1 cellular context compared by ENCODE assay signal in genomic region chr2:170928824-170929685, GRCh38.
A peak's percentile ranks its signal among the peaks of the same experiment; 100 is the strongest.
TF ChIP-seq lines count a peak whose summit lies in the region.

Gene GORASP2, plus strand, starts transcription at chr2:170929253. Its CDS starts 88 bp downstream, at chr2:170929341.

TF ChIP-seq in HepG2, 621 proteins besides CTCF, POLR2A, EP300 and RAD21 (continued from another document and continues in another):
- peak; percentile 20 for TF ChIP-seq DZIP1 (CRISPR knock-in tag; IDR thresholded peaks at IDR 0.05)
- TF ChIP-seq ZMYM4 (CRISPR knock-in tag; IDR thresholded peaks at IDR 0.05): peak; percentile 100
- TF ChIP-seq XRCC5 (optimal IDR thresholded peaks at IDR 0.05; ENCODE audit: low read length): peak; percentile 100
- no peak for TF ChIP-seq CAMTA2 (CRISPR knock-in tag; IDR thresholded peaks at IDR 0.05; ENCODE audit: borderline replicate concordance)
- peak; percentile 90 for TF ChIP-seq HOMEZ (CRISPR knock-in tag; IDR thresholded peaks at IDR 0.05; ENCODE audit: low read depth)
- peak; percentile 49 for TF ChIP-seq AGO1 (IDR thresholded peaks at IDR 0.05; ENCODE audit: low read depth, low read length, poor library complexity, severe bottlenecking)
- TF ChIP-seq FOXA3 (CRISPR knock-in tag; IDR thresholded peaks at IDR 0.05): peak; percentile 88
- TF ChIP-seq NR1H2 (CRISPR knock-in tag; IDR thresholded peaks at IDR 0.05; ENCODE audit: borderline replicate concordance, low read depth): peak; percentile 97
- TF ChIP-seq SP1 (IDR thresholded peaks at IDR 0.05): no peak
- peak; percentile 84 for TF ChIP-seq SP1 (CRISPR knock-in tag; IDR thresholded peaks at IDR 0.05)
- peak; percentile 98 for TF ChIP-seq SALL1 (CRISPR knock-in tag; IDR thresholded peaks at IDR 0.05)
- no peak for TF ChIP-seq TRAFD1 (CRISPR knock-in tag; IDR thresholded peaks at IDR 0.05; ENCODE audit: borderline replicate concordance)
- no peak for TF ChIP-seq ZNF597 (CRISPR knock-in tag; IDR thresholded peaks at IDR 0.05)
- peak; percentile 73 for TF ChIP-seq MLX (CRISPR knock-in tag; IDR thresholded peaks at IDR 0.05)
- TF ChIP-seq RELA (CRISPR knock-in tag; IDR thresholded peaks at IDR 0.05): 0 out of 2 replicates have a peak, but pooled peaks have one; percentile 81
- peak; percentile 88 for TF ChIP-seq ISL2 (CRISPR knock-in tag; IDR thresholded peaks at IDR 0.05)
- TF ChIP-seq ZBTB46 (CRISPR knock-in tag; IDR thresholded peaks at IDR 0.05; ENCODE audit: borderline replicate concordance): no peak
- TF ChIP-seq TFAP4 (IDR thresholded peaks at IDR 0.05; ENCODE audit: borderline replicate concordance, low read depth): peak; percentile 76; the same call in 1 of the 2 replicates
- TF ChIP-seq ZSCAN5A (CRISPR knock-in tag; IDR thresholded peaks at IDR 0.05; ENCODE audit: borderline replicate concordance): peak; percentile 99; the same call in 1 of the 2 replicates
- TF ChIP-seq RXRA (CRISPR knock-in tag; IDR thresholded peaks at IDR 0.05): peak; percentile 88
- peak; percentile 99 for TF ChIP-seq ZNF574 (CRISPR knock-in tag; IDR thresholded peaks at IDR 0.05)
- no peak for TF ChIP-seq ZNF17 (CRISPR knock-in tag; IDR thresholded peaks at IDR 0.05)
- peak; percentile 99 for TF ChIP-seq ZNF354B (CRISPR knock-in tag; IDR thresholded peaks at IDR 0.05)
- TF ChIP-seq ZBTB7A (CRISPR knock-in tag; IDR thresholded peaks at IDR 0.05): peak; percentile 88
- TF ChIP-seq AHR (CRISPR knock-in tag; IDR thresholded peaks at IDR 0.05): peak; percentile 63
- peak; percentile 74 for TF ChIP-seq MTA1 (CRISPR knock-in tag; IDR thresholded peaks at IDR 0.05; ENCODE audit: borderline replicate concordance)
- peak; percentile 96 for TF ChIP-seq ZSCAN9 (CRISPR knock-in tag; IDR thresholded peaks at IDR 0.05; ENCODE audit: borderline replicate concordance)
- peak; percentile 55; the same call in 1 of the 2 replicates for TF ChIP-seq HMG20A (CRISPR knock-in tag; IDR thresholded peaks at IDR 0.05; ENCODE audit: borderline replicate concordance)
- peak; percentile 93; the same call in 1 of the 2 replicates for TF ChIP-seq ZNF558 (CRISPR knock-in tag; IDR thresholded peaks at IDR 0.05; ENCODE audit: borderline replicate concordance)
- peak; percentile 86 for TF ChIP-seq ZNF670 (CRISPR knock-in tag; IDR thresholded peaks at IDR 0.05; ENCODE audit: borderline replicate concordance)
- TF ChIP-seq MNT (IDR thresholded peaks at IDR 0.05): peak; percentile 52
- no peak for TF ChIP-seq ZMAT5 (CRISPR knock-in tag; IDR thresholded peaks at IDR 0.05; ENCODE audit: borderline replicate concordance, low read depth)
